In the genomic region with DNA sequence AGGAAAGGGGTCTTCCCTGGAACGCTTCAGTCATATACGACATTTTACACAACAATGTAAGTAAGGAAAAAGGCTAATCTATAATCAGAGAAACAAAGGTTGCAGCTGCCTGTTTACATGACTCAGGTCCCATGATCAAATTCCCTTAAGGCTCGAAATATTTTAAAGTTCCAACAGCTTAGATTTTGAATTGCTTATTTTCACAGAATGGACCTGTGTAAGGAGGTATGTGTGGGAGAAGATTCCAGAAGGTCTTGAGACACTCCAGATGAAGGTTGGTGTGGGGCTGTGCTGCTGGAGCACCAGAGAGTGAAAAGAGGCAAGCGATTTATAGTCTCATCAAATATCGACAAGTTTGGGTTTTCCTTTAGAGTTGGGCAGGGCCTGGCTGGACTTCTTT, we compare ENCODE assay signal across 1 cellular context.
TF ChIP-seq lines count a peak whose summit lies in the region.

No MANE protein-coding gene starts in this region.

TF ChIP-seq in GM12878, 131 proteins besides CTCF, POLR2A, EP300 and RAD21:
- TF ChIP-seq POLR2AphosphoS5 (IDR thresholded peaks at IDR 0.05; ENCODE audit: low read length) (no peak), STAT1 (conservative IDR thresholded peaks at IDR 0.05) (no peak), NFIC (IDR thresholded peaks at IDR 0.05; ENCODE audit: low read depth, low read length) (no peak), BMI1 (IDR thresholded peaks at IDR 0.05; ENCODE audit: borderline replicate concordance) (no peak), CBX5 (IDR thresholded peaks at IDR 0.05; ENCODE audit: low read depth) (no peak), EGR1 (IDR thresholded peaks at IDR 0.05; ENCODE audit: borderline replicate concordance in 1 of 2, low read depth in 2 of 2, low read length in 2 of 2) (no peak)
- TF ChIP-seq, protein P1, sequence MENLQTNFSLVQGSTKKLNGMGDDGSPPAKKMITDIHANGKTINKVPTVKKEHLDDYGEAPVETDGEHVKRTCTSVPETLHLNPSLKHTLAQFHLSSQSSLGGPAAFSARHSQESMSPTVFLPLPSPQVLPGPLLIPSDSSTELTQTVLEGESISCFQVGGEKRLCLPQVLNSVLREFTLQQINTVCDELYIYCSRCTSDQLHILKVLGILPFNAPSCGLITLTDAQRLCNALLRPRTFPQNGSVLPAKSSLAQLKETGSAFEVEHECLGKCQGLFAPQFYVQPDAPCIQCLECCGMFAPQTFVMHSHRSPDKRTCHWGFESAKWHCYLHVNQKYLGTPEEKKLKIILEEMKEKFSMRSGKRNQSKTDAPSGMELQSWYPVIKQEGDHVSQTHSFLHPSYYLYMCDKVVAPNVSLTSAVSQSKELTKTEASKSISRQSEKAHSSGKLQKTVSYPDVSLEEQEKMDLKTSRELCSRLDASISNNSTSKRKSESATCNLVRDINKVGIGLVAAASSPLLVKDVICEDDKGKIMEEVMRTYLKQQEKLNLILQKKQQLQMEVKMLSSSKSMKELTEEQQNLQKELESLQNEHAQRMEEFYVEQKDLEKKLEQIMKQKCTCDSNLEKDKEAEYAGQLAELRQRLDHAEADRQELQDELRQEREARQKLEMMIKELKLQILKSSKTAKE (IDR thresholded peaks at IDR 0.05; ENCODE audit: low read depth, poor library complexity, severe bottlenecking), result no peak
